Comparison of ENCODE assay signal across 1 cellular context in genomic region chr4:4693258-4693657, GRCh38.
TF ChIP-seq lines count a peak whose summit lies in the region.

No MANE protein-coding gene starts in this region.

TF ChIP-seq in HepG2, 621 proteins besides CTCF, POLR2A, EP300 and RAD21 (continued from another document and continues in another):
- TF ChIP-seq, protein P1, sequence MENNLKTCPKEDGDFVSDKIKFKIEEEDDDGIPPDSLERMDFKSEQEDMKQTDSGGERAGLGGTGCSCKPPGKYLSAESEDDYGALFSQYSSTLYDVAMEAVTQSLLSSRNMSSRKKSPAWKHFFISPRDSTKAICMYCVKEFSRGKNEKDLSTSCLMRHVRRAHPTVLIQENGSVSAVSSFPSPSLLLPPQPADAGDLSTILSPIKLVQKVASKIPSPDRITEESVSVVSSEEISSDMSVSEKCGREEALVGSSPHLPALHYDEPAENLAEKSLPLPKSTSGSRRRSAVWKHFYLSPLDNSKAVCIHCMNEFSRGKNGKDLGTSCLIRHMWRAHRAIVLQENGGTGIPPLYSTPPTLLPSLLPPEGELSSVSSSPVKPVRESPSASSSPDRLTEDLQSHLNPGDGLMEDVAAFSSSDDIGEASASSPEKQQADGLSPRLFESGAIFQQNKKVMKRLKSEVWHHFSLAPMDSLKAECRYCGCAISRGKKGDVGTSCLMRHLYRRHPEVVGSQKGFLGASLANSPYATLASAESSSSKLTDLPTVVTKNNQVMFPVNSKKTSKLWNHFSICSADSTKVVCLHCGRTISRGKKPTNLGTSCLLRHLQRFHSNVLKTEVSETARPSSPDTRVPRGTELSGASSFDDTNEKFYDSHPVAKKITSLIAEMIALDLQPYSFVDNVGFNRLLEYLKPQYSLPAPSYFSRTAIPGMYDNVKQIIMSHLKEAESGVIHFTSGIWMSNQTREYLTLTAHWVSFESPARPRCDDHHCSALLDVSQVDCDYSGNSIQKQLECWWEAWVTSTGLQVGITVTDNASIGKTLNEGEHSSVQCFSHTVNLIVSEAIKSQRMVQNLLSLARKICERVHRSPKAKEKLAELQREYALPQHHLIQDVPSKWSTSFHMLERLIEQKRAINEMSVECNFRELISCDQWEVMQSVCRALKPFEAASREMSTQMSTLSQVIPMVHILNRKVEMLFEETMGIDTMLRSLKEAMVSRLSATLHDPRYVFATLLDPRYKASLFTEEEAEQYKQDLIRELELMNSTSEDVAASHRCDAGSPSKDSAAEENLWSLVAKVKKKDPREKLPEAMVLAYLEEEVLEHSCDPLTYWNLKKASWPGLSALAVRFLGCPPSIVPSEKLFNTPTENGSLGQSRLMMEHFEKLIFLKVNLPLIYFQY (CRISPR knock-in tag; IDR thresholded peaks at IDR 0.05; ENCODE audit: borderline replicate concordance), result no peak
- no peak for TF ChIP-seq BCLAF1 (IDR thresholded peaks at IDR 0.05)
- no peak for TF ChIP-seq ZNF564 (CRISPR knock-in tag; IDR thresholded peaks at IDR 0.05)
- TF ChIP-seq CC2D1A (CRISPR knock-in tag; IDR thresholded peaks at IDR 0.05), result no peak
- TF ChIP-seq JUN (CRISPR knock-in tag; IDR thresholded peaks at IDR 0.05), result peak; percentile 71; the same call in 1 of the 2 replicates
- TF ChIP-seq IRF9 (CRISPR knock-in tag; IDR thresholded peaks at IDR 0.05; ENCODE audit: borderline replicate concordance), result no peak
- TF ChIP-seq SALL1 (CRISPR knock-in tag; IDR thresholded peaks at IDR 0.05), result 0 out of 2 replicates have a peak, but pooled peaks have one; percentile 22
- TF ChIP-seq ARNT (IDR thresholded peaks at IDR 0.05), result no peak
- no peak for TF ChIP-seq MAX (IDR thresholded peaks at IDR 0.05)
- TF ChIP-seq ZNF550 (CRISPR knock-in tag; IDR thresholded peaks at IDR 0.05; ENCODE audit: borderline replicate concordance), result no peak
- no peak for TF ChIP-seq MYPOP (CRISPR knock-in tag; IDR thresholded peaks at IDR 0.05)
- no peak for TF ChIP-seq ZNF619 (CRISPR knock-in tag; IDR thresholded peaks at IDR 0.05)
- no peak for TF ChIP-seq TEF (CRISPR knock-in tag; IDR thresholded peaks at IDR 0.05)
- no peak for TF ChIP-seq CENPX (CRISPR knock-in tag; IDR thresholded peaks at IDR 0.05)
- no peak for TF ChIP-seq NFKBIZ (CRISPR knock-in tag; IDR thresholded peaks at IDR 0.05)
- TF ChIP-seq NR2C2 (CRISPR knock-in tag; IDR thresholded peaks at IDR 0.05; ENCODE audit: borderline replicate concordance), result peak; percentile 44; the same call in 1 of the 2 replicates
- no peak for TF ChIP-seq TFAP4 (IDR thresholded peaks at IDR 0.05; ENCODE audit: borderline replicate concordance, low read depth)
- no peak for TF ChIP-seq REL (CRISPR knock-in tag; conservative IDR thresholded peaks at IDR 0.05)
- TF ChIP-seq SP140L (CRISPR knock-in tag; IDR thresholded peaks at IDR 0.05; ENCODE audit: borderline replicate concordance), result no peak
- no peak for TF ChIP-seq MIXL1 (CRISPR knock-in tag; IDR thresholded peaks at IDR 0.05)
- TF ChIP-seq ZNF784 (CRISPR knock-in tag; IDR thresholded peaks at IDR 0.05; ENCODE audit: borderline replicate concordance), result no peak
- TF ChIP-seq MYC (CRISPR knock-in tag; IDR thresholded peaks at IDR 0.05; ENCODE audit: borderline replicate concordance), result 0 out of 2 replicates have a peak, but pooled peaks have one; percentile 12
- TF ChIP-seq TFE3 (CRISPR knock-in tag; IDR thresholded peaks at IDR 0.05), result no peak
- no peak for TF ChIP-seq NR2F1 (CRISPR knock-in tag; IDR thresholded peaks at IDR 0.05)
- TF ChIP-seq, protein P2, sequence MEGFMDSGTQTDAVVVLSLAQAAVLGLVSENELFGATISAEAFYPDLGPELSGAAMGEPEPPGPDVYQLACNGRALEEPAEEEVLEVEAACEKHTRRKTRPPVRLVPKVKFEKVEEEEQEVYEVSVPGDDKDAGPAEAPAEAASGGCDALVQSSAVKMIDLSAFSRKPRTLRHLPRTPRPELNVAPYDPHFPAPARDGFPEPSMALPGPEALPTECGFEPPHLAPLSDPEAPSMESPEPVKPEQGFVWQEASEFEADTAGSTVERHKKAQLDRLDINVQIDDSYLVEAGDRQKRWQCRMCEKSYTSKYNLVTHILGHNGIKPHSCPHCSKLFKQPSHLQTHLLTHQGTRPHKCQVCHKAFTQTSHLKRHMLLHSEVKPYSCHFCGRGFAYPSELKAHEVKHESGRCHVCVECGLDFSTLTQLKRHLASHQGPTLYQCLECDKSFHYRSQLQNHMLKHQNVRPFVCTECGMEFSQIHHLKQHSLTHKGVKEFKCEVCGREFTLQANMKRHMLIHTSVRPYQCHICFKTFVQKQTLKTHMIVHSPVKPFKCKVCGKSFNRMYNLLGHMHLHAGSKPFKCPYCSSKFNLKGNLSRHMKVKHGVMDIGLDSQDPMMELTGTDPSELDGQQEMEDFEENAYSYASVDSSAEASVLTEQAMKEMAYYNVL (CRISPR knock-in tag; IDR thresholded peaks at IDR 0.05; ENCODE audit: borderline replicate concordance), result 0 out of 2 replicates have a peak, but pooled peaks have one; percentile 15
- TF ChIP-seq STAG1 (CRISPR knock-in tag; IDR thresholded peaks at IDR 0.05), result peak; percentile 26; the same call in 1 of the 2 replicates
- no peak for TF ChIP-seq ZMAT5 (CRISPR knock-in tag; IDR thresholded peaks at IDR 0.05; ENCODE audit: borderline replicate concordance, low read depth)
- no peak for TF ChIP-seq KMT2B (CRISPR knock-in tag; IDR thresholded peaks at IDR 0.05)
- TF ChIP-seq, protein P3, sequence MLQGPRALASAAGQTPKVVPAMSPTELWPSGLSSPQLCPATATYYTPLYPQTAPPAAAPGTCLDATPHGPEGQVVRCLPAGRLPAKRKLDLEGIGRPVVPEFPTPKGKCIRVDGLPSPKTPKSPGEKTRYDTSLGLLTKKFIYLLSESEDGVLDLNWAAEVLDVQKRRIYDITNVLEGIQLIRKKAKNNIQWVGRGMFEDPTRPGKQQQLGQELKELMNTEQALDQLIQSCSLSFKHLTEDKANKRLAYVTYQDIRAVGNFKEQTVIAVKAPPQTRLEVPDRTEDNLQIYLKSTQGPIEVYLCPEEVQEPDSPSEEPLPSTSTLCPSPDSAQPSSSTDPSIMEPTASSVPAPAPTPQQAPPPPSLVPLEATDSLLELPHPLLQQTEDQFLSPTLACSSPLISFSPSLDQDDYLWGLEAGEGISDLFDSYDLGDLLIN (CRISPR knock-in tag; IDR thresholded peaks at IDR 0.05; ENCODE audit: borderline replicate concordance), result no peak
- no peak for TF ChIP-seq LCORL (IDR thresholded peaks at IDR 0.05)
- 0 out of 2 replicates have a peak, but pooled peaks have one; percentile 27 for TF ChIP-seq LCORL (CRISPR knock-in tag; IDR thresholded peaks at IDR 0.05)
- TF ChIP-seq, protein P4, sequence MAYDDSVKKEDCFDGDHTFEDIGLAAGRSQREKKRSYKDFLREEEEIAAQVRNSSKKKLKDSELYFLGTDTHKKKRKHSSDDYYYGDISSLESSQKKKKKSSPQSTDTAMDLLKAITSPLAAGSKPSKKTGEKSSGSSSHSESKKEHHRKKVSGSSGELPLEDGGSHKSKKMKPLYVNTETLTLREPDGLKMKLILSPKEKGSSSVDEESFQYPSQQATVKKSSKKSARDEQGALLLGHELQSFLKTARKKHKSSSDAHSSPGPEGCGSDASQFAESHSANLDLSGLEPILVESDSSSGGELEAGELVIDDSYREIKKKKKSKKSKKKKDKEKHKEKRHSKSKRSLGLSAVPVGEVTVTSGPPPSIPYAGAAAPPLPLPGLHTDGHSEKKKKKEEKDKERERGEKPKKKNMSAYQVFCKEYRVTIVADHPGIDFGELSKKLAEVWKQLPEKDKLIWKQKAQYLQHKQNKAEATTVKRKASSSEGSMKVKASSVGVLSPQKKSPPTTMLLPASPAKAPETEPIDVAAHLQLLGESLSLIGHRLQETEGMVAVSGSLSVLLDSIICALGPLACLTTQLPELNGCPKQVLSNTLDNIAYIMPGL (CRISPR knock-in tag; IDR thresholded peaks at IDR 0.05; ENCODE audit: borderline replicate concordance in 1 of 2, low read depth in 1 of 2), result no peak; a peak in 1 of 4 replicates
- peak; percentile 86 for TF ChIP-seq ZNF441 (CRISPR knock-in tag; IDR thresholded peaks at IDR 0.05; ENCODE audit: borderline replicate concordance)
- TF ChIP-seq RFX5 (IDR thresholded peaks at IDR 0.05; ENCODE audit: low read depth, low read length), result no peak
- no peak for TF ChIP-seq TCF7 (IDR thresholded peaks at IDR 0.05; ENCODE audit: low read depth)
- TF ChIP-seq JDP2 (CRISPR knock-in tag; IDR thresholded peaks at IDR 0.05; ENCODE audit: borderline replicate concordance), result no peak
- 0 out of 2 replicates have a peak, but pooled peaks have one; percentile 27 for TF ChIP-seq KDM2A (CRISPR knock-in tag; IDR thresholded peaks at IDR 0.05; ENCODE audit: borderline replicate concordance, low read depth)
- TF ChIP-seq ZNF614 (CRISPR knock-in tag; IDR thresholded peaks at IDR 0.05; ENCODE audit: borderline replicate concordance), result no peak
- no peak for TF ChIP-seq SIX4 (CRISPR knock-in tag; IDR thresholded peaks at IDR 0.05)
- TF ChIP-seq HNF4G (IDR thresholded peaks at IDR 0.05; ENCODE audit: borderline replicate concordance, low read depth, low read length), result no peak
- TF ChIP-seq HNF4G (CRISPR knock-in tag; IDR thresholded peaks at IDR 0.05; ENCODE audit: borderline replicate concordance, low read depth), result no peak
